ENCODE assay signal across 10 cellular contexts in the genomic region with DNA sequence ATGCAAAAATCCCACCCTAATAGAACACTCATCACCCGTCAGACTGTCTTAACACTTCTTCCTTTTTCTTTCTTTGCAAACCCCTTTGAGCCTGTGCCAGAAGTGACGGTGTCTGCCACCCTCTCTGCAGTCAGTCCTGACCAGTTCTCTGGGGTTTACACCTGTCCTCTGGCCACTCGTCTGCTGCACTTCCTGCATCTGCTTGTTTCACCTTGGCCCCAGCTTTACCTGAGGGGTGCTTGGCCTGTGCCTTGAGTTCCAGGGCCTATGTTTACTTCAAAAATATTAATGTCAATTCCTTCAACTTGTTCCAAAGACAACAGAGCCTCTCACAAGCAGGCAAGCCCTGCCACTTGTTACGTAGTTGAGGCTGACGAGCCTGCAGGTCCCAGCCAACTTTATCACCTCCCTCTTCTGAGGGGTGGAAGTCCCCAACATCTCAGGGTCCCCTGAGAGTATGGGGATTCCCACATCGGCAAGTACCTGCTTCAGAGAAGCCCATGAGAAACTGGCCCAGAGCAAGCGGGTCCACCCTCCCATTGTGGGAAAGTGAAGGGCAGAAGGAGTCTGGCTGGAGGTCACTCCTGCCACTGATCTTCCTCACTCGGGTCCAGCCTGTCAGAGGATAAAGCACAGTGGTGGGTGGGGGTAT.
DNase-seq lines count a peak whose midpoint lies in the region; ATAC-seq and TF ChIP-seq lines count a peak whose summit lies in the region.
"Had no signal": no experiment of that assay in that cellular context is flagged by ENCODE, and none has a peak within 500 bp of the region (broad histone marks: within the 10 kb centered on the region; RNA-seq: fewer than 3 reads in every experiment).

No MANE protein-coding gene starts in this region.

- TF ChIP-seq CTCF in GM13976 (IDR thresholded peaks at IDR 0.05; ENCODE audit: borderline replicate concordance, control extremely low read depth, extremely low read depth, insufficient read depth, missing control alignments): no peak

- H3K27me3 Mint-ChIP-seq in immature natural killer cell (ENCODE audit: low read depth in 3 of 3): peaks cover 0 to 2% (median 0%) of the 10 kb centered on the region in 3 donors

- ATAC-seq in GM19463 (IDR thresholded peaks at IDR 0.05; ENCODE audit: unreplicated experiment) (peak; percentile 61), HG03108 (IDR thresholded peaks at IDR 0.05; ENCODE audit: unreplicated experiment) (peak; percentile 43)

- no peaks in the 10 kb centered on the region for H3K9me3 Mint-ChIP-seq in immature natural killer cell

- in situ Hi-C loops in GM13976 (cut with MboI; ENCODE audit: low sequenced_read_pairs, unreplicated experiment): loop anchor here (5.0 to 10.0 kb wide), 2 partner anchors 66 to 471 kb away; no protein-coding TSS in a partner anchor

- no peaks in the 10 kb centered on the region for H3K36me3 Mint-ChIP-seq in immature natural killer cell

- H3K4me1 Mint-ChIP-seq in immature natural killer cell: peaks cover 16 to 23% of the 10 kb centered on the region in 2 donors

- no peak overlapping the region for H3K4me3 Mint-ChIP-seq in immature natural killer cell

- peak overlapping the region; percentile 26 to 70 (median 50) for H3K27ac Mint-ChIP-seq in immature natural killer cell

- DNase-seq in GM13976 (ENCODE audit: low spot score): peak; percentile 64
- DNase-seq in immature natural killer cell: peak; percentile 15 to 20 (median 20)
- DNase-seq in 8988T: no peak
- DNase-seq in stimulated activated CD4-positive, alpha-beta T cell treated with anti-CD3 and anti-CD28 coated beads, Interleukin-4, amount 100 ng/mL, for 4 hours: no peak
- DNase-seq in LoVo (ENCODE audit: low spot score): no peak
- no peak for DNase-seq in cortex of kidney (lab: John Stamatoyannopoulos, UW)
- DNase-seq: EL, NCI-H446 had no signal

Comparison
In these comparisons a context has a peak if more than half of its experiments do, and no peak if none do; other contexts are left out.
1. DNase-seq: peak in GM13976 (single experiment) and immature natural killer cell (3 of 3); none in 8988T (single experiment), stimulated activated CD4-positive, alpha-beta T cell treated with anti-CD3 and anti-CD28 coated beads, Interleukin-4, amount 100 ng/mL, for 4 hours (0 of 2), LoVo (single experiment) and cortex of kidney (single experiment).